Comparison of ENCODE assay signal across 2 cellular contexts in genomic region chr1:215282557-215282956, GRCh38.
TF ChIP-seq lines count a peak whose summit lies in the region.

No MANE protein-coding gene starts in this region.

TF ChIP-seq in A549, 52 proteins besides CTCF, POLR2A, EP300 and RAD21 (continued from another document):
- TF ChIP-seq BCL3 (IDR thresholded peaks at IDR 0.05) (no peak), KDM5A (IDR thresholded peaks at IDR 0.05) (no peak), CEBPB (IDR thresholded peaks at IDR 0.05) (no peak)

TF ChIP-seq in SK-N-SH treated with all-trans-retinoic acid at 6 μM for 48 hours, 23 proteins besides CTCF, POLR2A, EP300 and RAD21 (continued from another document):
- no peak for TF ChIP-seq PATZ1 (CRISPR knock-in tag; IDR thresholded peaks at IDR 0.05; ENCODE audit: borderline replicate concordance)
- TF ChIP-seq, protein P1, sequence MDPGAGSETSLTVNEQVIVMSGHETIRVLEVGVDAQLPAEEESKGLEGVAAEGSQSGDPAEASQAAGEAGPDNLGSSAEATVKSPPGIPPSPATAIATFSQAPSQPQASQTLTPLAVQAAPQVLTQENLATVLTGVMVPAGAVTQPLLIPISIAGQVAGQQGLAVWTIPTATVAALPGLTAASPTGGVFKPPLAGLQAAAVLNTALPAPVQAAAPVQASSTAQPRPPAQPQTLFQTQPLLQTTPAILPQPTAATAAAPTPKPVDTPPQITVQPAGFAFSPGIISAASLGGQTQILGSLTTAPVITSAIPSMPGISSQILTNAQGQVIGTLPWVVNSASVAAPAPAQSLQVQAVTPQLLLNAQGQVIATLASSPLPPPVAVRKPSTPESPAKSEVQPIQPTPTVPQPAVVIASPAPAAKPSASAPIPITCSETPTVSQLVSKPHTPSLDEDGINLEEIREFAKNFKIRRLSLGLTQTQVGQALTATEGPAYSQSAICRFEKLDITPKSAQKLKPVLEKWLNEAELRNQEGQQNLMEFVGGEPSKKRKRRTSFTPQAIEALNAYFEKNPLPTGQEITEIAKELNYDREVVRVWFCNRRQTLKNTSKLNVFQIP (CRISPR knock-in tag; IDR thresholded peaks at IDR 0.05; ENCODE audit: borderline replicate concordance, low read depth), result no peak
- no peak for TF ChIP-seq GLIS3 (CRISPR knock-in tag; IDR thresholded peaks at IDR 0.05)
- no peak for TF ChIP-seq ZNF565 (CRISPR knock-in tag; conservative IDR thresholded peaks at IDR 0.05; ENCODE audit: low read depth)
- TF ChIP-seq TCF4 (CRISPR knock-in tag; IDR thresholded peaks at IDR 0.05; ENCODE audit: borderline replicate concordance), result no peak
- no peak for TF ChIP-seq ESRRG (CRISPR knock-in tag; IDR thresholded peaks at IDR 0.05)
- TF ChIP-seq OSR1 (CRISPR knock-in tag; IDR thresholded peaks at IDR 0.05), result no peak
- TF ChIP-seq BACH2 (CRISPR knock-in tag; IDR thresholded peaks at IDR 0.05; ENCODE audit: borderline replicate concordance), result no peak
- no peak for TF ChIP-seq ISL1 (CRISPR knock-in tag; IDR thresholded peaks at IDR 0.05)
- no peak for TF ChIP-seq ZFP30 (CRISPR knock-in tag; IDR thresholded peaks at IDR 0.05)
- TF ChIP-seq ZNF8 (CRISPR knock-in tag; IDR thresholded peaks at IDR 0.05), result no peak
- no peak for TF ChIP-seq CSRNP3 (CRISPR knock-in tag; IDR thresholded peaks at IDR 0.05)
- TF ChIP-seq ZNF70 (CRISPR knock-in tag; IDR thresholded peaks at IDR 0.05), result no peak
- no peak for TF ChIP-seq TOX (CRISPR knock-in tag; IDR thresholded peaks at IDR 0.05; ENCODE audit: borderline replicate concordance)
- no peak for TF ChIP-seq ZC3H10 (CRISPR knock-in tag; IDR thresholded peaks at IDR 0.05)
- TF ChIP-seq SNAI2 (CRISPR knock-in tag; IDR thresholded peaks at IDR 0.05), result no peak
- TF ChIP-seq ARNTL (CRISPR knock-in tag; IDR thresholded peaks at IDR 0.05; ENCODE audit: borderline replicate concordance, low read depth), result no peak
- TF ChIP-seq, protein P2, sequence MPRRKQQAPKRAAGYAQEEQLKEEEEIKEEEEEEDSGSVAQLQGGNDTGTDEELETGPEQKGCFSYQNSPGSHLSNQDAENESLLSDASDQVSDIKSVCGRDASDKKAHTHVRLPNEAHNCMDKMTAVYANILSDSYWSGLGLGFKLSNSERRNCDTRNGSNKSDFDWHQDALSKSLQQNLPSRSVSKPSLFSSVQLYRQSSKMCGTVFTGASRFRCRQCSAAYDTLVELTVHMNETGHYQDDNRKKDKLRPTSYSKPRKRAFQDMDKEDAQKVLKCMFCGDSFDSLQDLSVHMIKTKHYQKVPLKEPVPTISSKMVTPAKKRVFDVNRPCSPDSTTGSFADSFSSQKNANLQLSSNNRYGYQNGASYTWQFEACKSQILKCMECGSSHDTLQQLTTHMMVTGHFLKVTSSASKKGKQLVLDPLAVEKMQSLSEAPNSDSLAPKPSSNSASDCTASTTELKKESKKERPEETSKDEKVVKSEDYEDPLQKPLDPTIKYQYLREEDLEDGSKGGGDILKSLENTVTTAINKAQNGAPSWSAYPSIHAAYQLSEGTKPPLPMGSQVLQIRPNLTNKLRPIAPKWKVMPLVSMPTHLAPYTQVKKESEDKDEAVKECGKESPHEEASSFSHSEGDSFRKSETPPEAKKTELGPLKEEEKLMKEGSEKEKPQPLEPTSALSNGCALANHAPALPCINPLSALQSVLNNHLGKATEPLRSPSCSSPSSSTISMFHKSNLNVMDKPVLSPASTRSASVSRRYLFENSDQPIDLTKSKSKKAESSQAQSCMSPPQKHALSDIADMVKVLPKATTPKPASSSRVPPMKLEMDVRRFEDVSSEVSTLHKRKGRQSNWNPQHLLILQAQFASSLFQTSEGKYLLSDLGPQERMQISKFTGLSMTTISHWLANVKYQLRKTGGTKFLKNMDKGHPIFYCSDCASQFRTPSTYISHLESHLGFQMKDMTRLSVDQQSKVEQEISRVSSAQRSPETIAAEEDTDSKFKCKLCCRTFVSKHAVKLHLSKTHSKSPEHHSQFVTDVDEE (CRISPR knock-in tag; IDR thresholded peaks at IDR 0.05), result no peak
TF ChIP-seq in SK-N-SH treated with all-trans-retinoic acid at 6 μM for 48 hours: peak in this region for 0.
